Comparison of ENCODE assay signal across 1 cellular context in the genomic region with DNA sequence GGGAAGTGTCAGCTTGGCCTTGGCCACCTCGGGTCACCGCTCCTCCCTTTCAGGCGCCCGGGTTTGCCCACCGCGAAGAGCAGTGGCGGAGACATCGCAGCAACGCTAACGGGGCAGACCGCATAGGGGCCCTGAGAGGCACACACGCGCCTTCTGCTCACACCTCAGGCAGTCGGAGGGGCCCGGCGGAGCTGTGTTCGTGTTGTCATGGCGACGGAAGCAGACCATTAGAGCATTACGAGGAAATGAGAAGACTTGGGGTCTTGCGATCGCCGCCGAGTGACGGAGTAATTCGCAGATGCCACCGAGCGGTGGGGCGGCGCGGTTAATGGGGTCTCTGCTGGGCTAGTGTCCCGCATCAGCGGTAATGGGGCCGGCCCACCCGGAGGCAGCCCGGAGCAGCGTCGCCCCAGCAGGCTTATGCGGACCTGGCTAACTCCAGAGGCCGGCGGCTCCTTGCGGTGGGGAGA.
TF ChIP-seq lines count a peak whose summit lies in the region.

No MANE protein-coding gene starts in this region.

TF ChIP-seq in WTC11, 78 proteins besides CTCF, POLR2A, EP300 and RAD21 (continued from another document):
- TF ChIP-seq, protein P1, sequence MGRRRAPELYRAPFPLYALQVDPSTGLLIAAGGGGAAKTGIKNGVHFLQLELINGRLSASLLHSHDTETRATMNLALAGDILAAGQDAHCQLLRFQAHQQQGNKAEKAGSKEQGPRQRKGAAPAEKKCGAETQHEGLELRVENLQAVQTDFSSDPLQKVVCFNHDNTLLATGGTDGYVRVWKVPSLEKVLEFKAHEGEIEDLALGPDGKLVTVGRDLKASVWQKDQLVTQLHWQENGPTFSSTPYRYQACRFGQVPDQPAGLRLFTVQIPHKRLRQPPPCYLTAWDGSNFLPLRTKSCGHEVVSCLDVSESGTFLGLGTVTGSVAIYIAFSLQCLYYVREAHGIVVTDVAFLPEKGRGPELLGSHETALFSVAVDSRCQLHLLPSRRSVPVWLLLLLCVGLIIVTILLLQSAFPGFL (CRISPR knock-in tag; IDR thresholded peaks at IDR 0.05; ENCODE audit: borderline replicate concordance) = no peak
- TF ChIP-seq, protein P2, sequence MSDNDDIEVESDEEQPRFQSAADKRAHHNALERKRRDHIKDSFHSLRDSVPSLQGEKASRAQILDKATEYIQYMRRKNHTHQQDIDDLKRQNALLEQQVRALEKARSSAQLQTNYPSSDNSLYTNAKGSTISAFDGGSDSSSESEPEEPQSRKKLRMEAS (CRISPR knock-in tag; IDR thresholded peaks at IDR 0.05) = peak; percentile 79
- TF ChIP-seq, protein P3, sequence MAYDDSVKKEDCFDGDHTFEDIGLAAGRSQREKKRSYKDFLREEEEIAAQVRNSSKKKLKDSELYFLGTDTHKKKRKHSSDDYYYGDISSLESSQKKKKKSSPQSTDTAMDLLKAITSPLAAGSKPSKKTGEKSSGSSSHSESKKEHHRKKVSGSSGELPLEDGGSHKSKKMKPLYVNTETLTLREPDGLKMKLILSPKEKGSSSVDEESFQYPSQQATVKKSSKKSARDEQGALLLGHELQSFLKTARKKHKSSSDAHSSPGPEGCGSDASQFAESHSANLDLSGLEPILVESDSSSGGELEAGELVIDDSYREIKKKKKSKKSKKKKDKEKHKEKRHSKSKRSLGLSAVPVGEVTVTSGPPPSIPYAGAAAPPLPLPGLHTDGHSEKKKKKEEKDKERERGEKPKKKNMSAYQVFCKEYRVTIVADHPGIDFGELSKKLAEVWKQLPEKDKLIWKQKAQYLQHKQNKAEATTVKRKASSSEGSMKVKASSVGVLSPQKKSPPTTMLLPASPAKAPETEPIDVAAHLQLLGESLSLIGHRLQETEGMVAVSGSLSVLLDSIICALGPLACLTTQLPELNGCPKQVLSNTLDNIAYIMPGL (CRISPR knock-in tag; IDR thresholded peaks at IDR 0.05) = no peak
- TF ChIP-seq SMAD3 (CRISPR knock-in tag; IDR thresholded peaks at IDR 0.05; ENCODE audit: borderline replicate concordance) (no peak), NR2C2 (CRISPR knock-in tag; IDR thresholded peaks at IDR 0.05) (no peak), FOXP1 (CRISPR knock-in tag; IDR thresholded peaks at IDR 0.05; ENCODE audit: borderline replicate concordance) (0 out of 2 replicates have a peak, but pooled peaks have one; percentile 42), EMX1 (CRISPR knock-in tag; IDR thresholded peaks at IDR 0.05) (no peak)
- TF ChIP-seq, protein P4, sequence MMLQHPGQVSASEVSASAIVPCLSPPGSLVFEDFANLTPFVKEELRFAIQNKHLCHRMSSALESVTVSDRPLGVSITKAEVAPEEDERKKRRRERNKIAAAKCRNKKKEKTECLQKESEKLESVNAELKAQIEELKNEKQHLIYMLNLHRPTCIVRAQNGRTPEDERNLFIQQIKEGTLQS (CRISPR knock-in tag; conservative IDR thresholded peaks at IDR 0.05) = no peak
